Comparison of ENCODE assay signal across 1 cellular context in genomic region chr1:2232255-2232915, GRCh38.
A peak's percentile ranks its signal among the peaks of the same experiment; 100 is the strongest.
TF ChIP-seq lines count a peak whose summit lies in the region.

No MANE protein-coding gene starts in this region.

TF ChIP-seq in HepG2, 621 proteins besides CTCF, POLR2A, EP300 and RAD21 (continued from another document and continues in another):
- TF ChIP-seq ZBTB46 (CRISPR knock-in tag; IDR thresholded peaks at IDR 0.05; ENCODE audit: borderline replicate concordance) (peak; percentile 81; the same call in 1 of the 2 replicates), GPBP1L1 (CRISPR knock-in tag; IDR thresholded peaks at IDR 0.05) (no peak), ZNF737 (CRISPR knock-in tag; IDR thresholded peaks at IDR 0.05; ENCODE audit: borderline replicate concordance) (no peak), ARID2 (CRISPR knock-in tag; IDR thresholded peaks at IDR 0.05; ENCODE audit: borderline replicate concordance) (no peak), HNF1A (IDR thresholded peaks at IDR 0.05; ENCODE audit: low read depth) (no peak), HNF1A (CRISPR knock-in tag; IDR thresholded peaks at IDR 0.05; ENCODE audit: borderline replicate concordance) (peak; percentile 84; the same call in 1 of the 2 replicates), KIAA2018 (CRISPR knock-in tag; IDR thresholded peaks at IDR 0.05; ENCODE audit: borderline replicate concordance) (no peak), PTBP1 (IDR thresholded peaks at IDR 0.05; ENCODE audit: low read depth, low read length, poor library complexity, severe bottlenecking) (no peak), CEBPZ (IDR thresholded peaks at IDR 0.05; ENCODE audit: low read length) (no peak), KDM2A (CRISPR knock-in tag; IDR thresholded peaks at IDR 0.05; ENCODE audit: borderline replicate concordance, low read depth) (no peak), CEBPG (CRISPR knock-in tag; IDR thresholded peaks at IDR 0.05) (peak; percentile 96), LBX2 (CRISPR knock-in tag; IDR thresholded peaks at IDR 0.05; ENCODE audit: borderline replicate concordance) (no peak), CHD2 (IDR thresholded peaks at IDR 0.05; ENCODE audit: low read depth, low read length) (no peak), MEIS1 (CRISPR knock-in tag; IDR thresholded peaks at IDR 0.05; ENCODE audit: borderline replicate concordance) (peak; percentile 57; the same call in 1 of the 2 replicates), HMGXB4 (CRISPR knock-in tag; IDR thresholded peaks at IDR 0.05; ENCODE audit: borderline replicate concordance in 1 of 2, low read depth in 1 of 2) (peak; percentile 24; a peak in 2 of 4 replicates), MATR3 (CRISPR knock-in tag; IDR thresholded peaks at IDR 0.05) (no peak), TGIF2 (CRISPR knock-in tag; IDR thresholded peaks at IDR 0.05) (peak; percentile 90), MYPOP (CRISPR knock-in tag; IDR thresholded peaks at IDR 0.05) (no peak; the same call in 1 of the 2 replicates), TMF1 (CRISPR knock-in tag; IDR thresholded peaks at IDR 0.05; ENCODE audit: low read depth) (no peak), GATAD2A (CRISPR knock-in tag; IDR thresholded peaks at IDR 0.05) (peak; percentile 98), USF2 (IDR thresholded peaks at IDR 0.05; ENCODE audit: low read depth, low read length) (no peak), USF2 (CRISPR knock-in tag; IDR thresholded peaks at IDR 0.05; ENCODE audit: borderline replicate concordance) (no peak; the same call in 1 of the 2 replicates), GABPA (IDR thresholded peaks at IDR 0.05; ENCODE audit: low read depth, low read length) (no peak), GABPA (CRISPR knock-in tag; IDR thresholded peaks at IDR 0.05; ENCODE audit: low read depth) (peak; percentile 18; the same call in 1 of the 2 replicates)
